ENCODE assay signal across 10 cellular contexts in genomic region chr6:14729186-14729871, GRCh38.
DNase-seq lines count a peak whose midpoint lies in the region; ATAC-seq and TF ChIP-seq lines count a peak whose summit lies in the region.
"Had no signal": no experiment of that assay in that cellular context is flagged by ENCODE, and none has a peak within 500 bp of the region (broad histone marks: within the 10 kb centered on the region; RNA-seq: fewer than 3 reads in every experiment).

No MANE protein-coding gene starts in this region.

- H3K4me1 Mint-ChIP-seq in endodermal cell: peaks cover 29% of the 10 kb centered on the region

- H3K36me3 Mint-ChIP-seq in endodermal cell (ENCODE audit: low read depth): no peaks in the 10 kb centered on the region

- peaks cover 1% of the 10 kb centered on the region for H3K27me3 Mint-ChIP-seq in endodermal cell (ENCODE audit: insufficient read depth)

- no peak for TF ChIP-seq CTCF in endodermal cell (conservative IDR thresholded peaks at IDR 0.05)
- TF ChIP-seq CTCF in foreskin fibroblast (IDR thresholded peaks at IDR 0.05; ENCODE audit: low read depth, low read length): no peak

- H3K4me3 Mint-ChIP-seq in endodermal cell: no peak overlapping the region

- no peak overlapping the region for H3K9ac ChIP-seq in endodermal cell (ENCODE audit: extremely low read depth, low read length, poor library complexity, severe bottlenecking)
- H3K9ac ChIP-seq: KMS-11 had no signal

- 68 to 70% methylated on average over 3 to 12 of the region's 12 CpGs for WGBS in endodermal cell (ENCODE audit: insufficient coverage in 1 of 2, insufficient read length in 1 of 2), 2 experiments

- DNase-seq in COLO668 (lab: John Stamatoyannopoulos, UW; ENCODE audit: unreplicated experiment) (peak; percentile 7), NCI-H2081 (lab: John Stamatoyannopoulos, UW) (peak; percentile 38 to 76), endodermal cell (peak; percentile 47), NCI-H1436 (lab: John Stamatoyannopoulos, UW) (no peak), mesenteric fat pad (ENCODE audit: low spot score) (no peak), foreskin fibroblast (no peak)
- no peak for DNase-seq in NK-92 treated with Interleukin-12 subunit alpha and Interleukin-12 subunit beta, amount 100 ng/mL, for 24 hours (lab: John Stamatoyannopoulos, UW)
- DNase-seq: activated CD4-positive, CD25-positive, alpha-beta regulatory T cell had no signal

- no peaks in the 10 kb centered on the region for H3K4me1 ChIP-seq in endodermal cell (ENCODE audit: control insufficient read depth, insufficient read depth, low read length)

- H3K9me3 ChIP-seq in endodermal cell (ENCODE audit: control insufficient read depth, low read length): peaks cover 8% of the 10 kb centered on the region

- peak overlapping the region; percentile 12 for H3K27ac Mint-ChIP-seq in endodermal cell

- H3K36me3 ChIP-seq in endodermal cell (ENCODE audit: control insufficient read depth, insufficient read depth, low read length): no peaks in the 10 kb centered on the region

- peak overlapping the region; percentile 75 for H3K27ac ChIP-seq in endodermal cell (ENCODE audit: low read depth, low read length)
- H3K27ac ChIP-seq: KMS-11 had no signal

- H3K27me3 ChIP-seq in endodermal cell (ENCODE audit: control insufficient read depth, insufficient read depth, low read length, poor library complexity, severe bottlenecking): no peaks in the 10 kb centered on the region

- H3K9me3 Mint-ChIP-seq in endodermal cell: peaks cover 7% of the 10 kb centered on the region

- ATAC-seq in GM21390 (IDR thresholded peaks at IDR 0.05; ENCODE audit: unreplicated experiment): peak; percentile 70

- H3K4me3 ChIP-seq in endodermal cell (ENCODE audit: low read length) (no peak overlapping the region), foreskin fibroblast (ENCODE audit: low read depth in 1 of 2, low read length in 2 of 2) (no peak overlapping the region)

Comparison
In these comparisons a context has a peak if more than half of its experiments do, and no peak if none do; other contexts are left out.
1. DNase-seq: peak in COLO668 (single experiment), NCI-H2081 (2 of 2) and endodermal cell (single experiment); none in NCI-H1436 (single experiment), mesenteric fat pad (single experiment), foreskin fibroblast (0 of 2) and NK-92 treated with Interleukin-12 subunit alpha and Interleukin-12 subunit beta, amount 100 ng/mL, for 24 hours (single experiment).